11 cellular contexts compared by ENCODE assay signal in genomic region chr7:17773289-17773626, GRCh38.
DNase-seq lines count a peak whose midpoint lies in the region; ATAC-seq and TF ChIP-seq lines count a peak whose summit lies in the region.
"Had no signal": no experiment of that assay in that cellular context is flagged by ENCODE, and none has a peak within 500 bp of the region (broad histone marks: within the 10 kb centered on the region; RNA-seq: fewer than 3 reads in every experiment).

No MANE protein-coding gene starts in this region.

- no peaks in the 10 kb centered on the region for H3K79me2 ChIP-seq in ACC112 (ENCODE audit: control insufficient read depth, insufficient read depth, low read length, unreplicated experiment)

- H3K36me3 ChIP-seq in ACC112 (ENCODE audit: insufficient read depth, low read length): no peaks in the 10 kb centered on the region
- H3K36me3 ChIP-seq: HAP-1 had no signal

- DNase-seq in SW480 (ENCODE audit: low spot score) (peak; percentile 54), right cardiac atrium (peak in 1 of 3 donors; percentile 11), NCI-H1048 (lab: John Stamatoyannopoulos, UW) (no peak), NCI-H2107 treated with DMSO at 0.1 percent for 48 hours (lab: John Stamatoyannopoulos, UW; ENCODE audit: unreplicated experiment) (no peak)
- DNase-seq: activated naive CD4-positive, alpha-beta T cell; DMS153 had no signal

- no peaks in the 10 kb centered on the region for H3K27me3 ChIP-seq in ACC112 (ENCODE audit: insufficient read depth, low read length)
- no peaks in the 10 kb centered on the region for H3K27me3 ChIP-seq in right cardiac atrium (ENCODE audit: control insufficient read depth, insufficient read depth)

- peaks cover 27% of the 10 kb centered on the region for H3K4me1 ChIP-seq in ACC112 (ENCODE audit: control insufficient read depth, insufficient read depth, low read length, unreplicated experiment)
- peaks cover 5% of the 10 kb centered on the region for H3K4me1 ChIP-seq in right cardiac atrium (ENCODE audit: control insufficient read depth, insufficient read depth, low read length)

- peak; percentile 32 for ATAC-seq in HG02885 (IDR thresholded peaks at IDR 0.05; ENCODE audit: poor library complexity, unreplicated experiment)
- ATAC-seq in right cardiac atrium: peak; percentile 68 to 85
- no peak for ATAC-seq in GM18505 (IDR thresholded peaks at IDR 0.05; ENCODE audit: unreplicated experiment)
- no peak for ATAC-seq in GM18498 (IDR thresholded peaks at IDR 0.05; ENCODE audit: unreplicated experiment)

- H3K9me3 ChIP-seq in right cardiac atrium (ENCODE audit: control insufficient read depth, low read length): no peaks in the 10 kb centered on the region
- H3K9me3 ChIP-seq: HAP-1 had no signal

- H3K27ac ChIP-seq in ACC112 (ENCODE audit: low read depth, low read length) (peak overlapping the region; percentile 21), right cardiac atrium (ENCODE audit: low read length) (no peak overlapping the region)

- no peak for TF ChIP-seq POLR2A in GM18505 (IDR thresholded peaks at IDR 0.05; ENCODE audit: borderline replicate concordance, extremely low read depth, insufficient read depth, insufficient read length)

- H3K4me3 ChIP-seq in ACC112 (ENCODE audit: low read depth, low read length): no peak overlapping the region
- no peak overlapping the region for H3K4me3 ChIP-seq in right cardiac atrium (ENCODE audit: low read length)
- H3K4me3 ChIP-seq: HAP-1 had no signal

- no peak overlapping the region for H2AFZ ChIP-seq in ACC112 (ENCODE audit: low read length, unreplicated experiment)

- intact Hi-C loops in right cardiac atrium (cut with DNase I): no loop called here

- WGBS in right cardiac atrium: 90% methylated on average over 4 of the region's 4 CpGs

Comparison
In these comparisons a context has a peak if more than half of its experiments do, and no peak if none do; other contexts are left out.
1. ATAC-seq: peak in HG02885 (single experiment) and right cardiac atrium (2 of 2); none in GM18505 (single experiment) and GM18498 (single experiment).